In genomic region chr21:44333701-44334636, GRCh38 we compare ENCODE assay signal across 1 cellular context.
TF ChIP-seq lines count a peak whose summit lies in the region.

No MANE protein-coding gene starts in this region.

TF ChIP-seq in K562, 482 proteins besides CTCF, POLR2A, EP300 and RAD21:
- no peak for TF ChIP-seq ATF1 (CRISPR knock-in tag; IDR thresholded peaks at IDR 0.05)
- no peak for TF ChIP-seq ATF1 (tag; IDR thresholded peaks at IDR 0.05)
- peak; percentile 30; the same call in 1 of the 2 replicates for TF ChIP-seq RBFOX2 (IDR thresholded peaks at IDR 0.05; ENCODE audit: low read depth, low read length)
- TF ChIP-seq POLR2G (IDR thresholded peaks at IDR 0.05; ENCODE audit: low read depth, low read length), result peak; percentile 64
- TF ChIP-seq, protein P1, sequence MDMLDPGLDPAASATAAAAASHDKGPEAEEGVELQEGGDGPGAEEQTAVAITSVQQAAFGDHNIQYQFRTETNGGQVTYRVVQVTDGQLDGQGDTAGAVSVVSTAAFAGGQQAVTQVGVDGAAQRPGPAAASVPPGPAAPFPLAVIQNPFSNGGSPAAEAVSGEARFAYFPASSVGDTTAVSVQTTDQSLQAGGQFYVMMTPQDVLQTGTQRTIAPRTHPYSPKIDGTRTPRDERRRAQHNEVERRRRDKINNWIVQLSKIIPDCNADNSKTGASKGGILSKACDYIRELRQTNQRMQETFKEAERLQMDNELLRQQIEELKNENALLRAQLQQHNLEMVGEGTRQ (CRISPR knock-in tag; IDR thresholded peaks at IDR 0.05), result 0 out of 2 replicates have a peak, but pooled peaks have one; percentile 6
- TF ChIP-seq, protein P2, sequence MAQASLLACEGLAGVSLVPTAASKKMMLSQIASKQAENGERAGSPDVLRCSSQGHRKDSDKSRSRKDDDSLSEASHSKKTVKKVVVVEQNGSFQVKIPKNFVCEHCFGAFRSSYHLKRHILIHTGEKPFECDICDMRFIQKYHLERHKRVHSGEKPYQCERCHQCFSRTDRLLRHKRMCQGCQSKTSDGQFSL (CRISPR knock-in tag; IDR thresholded peaks at IDR 0.05), result 0 out of 2 replicates have a peak, but pooled peaks have one; percentile 45
- TF ChIP-seq, protein P2 (tag; IDR thresholded peaks at IDR 0.05), result peak in 1 of 2 experiments; percentile 73; a peak in 2 of 4 replicates
- TF ChIP-seq EWSR1 (IDR thresholded peaks at IDR 0.05; ENCODE audit: borderline replicate concordance, low read depth, partially characterized antibody), result no peak
- TF ChIP-seq ZBTB33 (CRISPR knock-in tag; IDR thresholded peaks at IDR 0.05), result peak; percentile 60
